In genomic region chr3:160448845-160449659, GRCh38 we compare ENCODE assay signal across 8 cellular contexts. TPM values are rescaled to one million over a fixed set of nuclear protein-coding genes. Genes with fewer than 3 reads are reported as not detected.
DNase-seq lines count a peak whose midpoint lies in the region; ATAC-seq and TF ChIP-seq lines count a peak whose summit lies in the region.

No MANE protein-coding gene starts in this region.

- no peak for TF ChIP-seq CTCF in SK-N-SH (IDR thresholded peaks at IDR 0.05)

- H3K79me2 ChIP-seq in SK-N-SH (ENCODE audit: insufficient read depth), result peaks cover 52% of the 10 kb centered on the region

- H3K9me3 ChIP-seq in BLaER1 treated with 17β-estradiol and CSF1 and Interleukin-3, amounts not matched to agents 10 nM and 100 nM (replicated peaks in 1 of 11), result peaks cover 0 to 19% (median 14%) of the 10 kb centered on the region in 11 experiments; a peak in 15 of 22 replicates
- no peaks in the 10 kb centered on the region for H3K9me3 ChIP-seq in SK-N-SH
- H3K9me3 ChIP-seq in mucosa of stomach (ENCODE audit: control insufficient read depth, low read length), result no peaks in the 10 kb centered on the region

- H3K27me3 ChIP-seq in BLaER1 treated with 17β-estradiol and CSF1 and Interleukin-3, amounts not matched to agents 10 nM and 100 nM, result no peaks in the 10 kb centered on the region
- H3K27me3 ChIP-seq in SK-N-SH (ENCODE audit: insufficient read depth) (no peaks in the 10 kb centered on the region), mucosa of stomach (ENCODE audit: control insufficient read depth, insufficient read depth, low read length) (no peaks in the 10 kb centered on the region)

- H3K9ac ChIP-seq in BLaER1 treated with 17β-estradiol and CSF1 and Interleukin-3, amounts not matched to agents 10 nM and 100 nM, result peak overlapping the region; percentile 69 to 89 (median 82)
- H3K9ac ChIP-seq in SK-N-SH (peak overlapping the region; percentile 88), mucosa of stomach (ENCODE audit: low read length) (peak overlapping the region; percentile 75)

- 2% methylated on average over 18 of the region's 26 CpGs for WGBS in SK-N-SH (ENCODE audit: low lambda C conversion rate)

- peak overlapping the region in 10 of 11 experiments; percentile 54 to 90 (median 82); a peak in 19 of 22 replicates for H3K27ac ChIP-seq in BLaER1 treated with 17β-estradiol and CSF1 and Interleukin-3, amounts not matched to agents 10 nM and 100 nM
- H3K27ac ChIP-seq in SK-N-SH (ENCODE audit: low read depth in 2 of 2, low read length in 1 of 2), result peak overlapping the region; percentile 92 to 96
- peak overlapping the region; percentile 86 for H3K27ac ChIP-seq in epithelial cell of prostate

- no peak for TF ChIP-seq EP300 in SK-N-SH (IDR thresholded peaks at IDR 0.05; ENCODE audit: borderline replicate concordance in 1 of 2, low read depth in 1 of 2, low read length in 1 of 2)

- H4K20me1 ChIP-seq in BLaER1 treated with 17β-estradiol and CSF1 and Interleukin-3, amounts not matched to agents 10 nM and 100 nM, result no peaks in the 10 kb centered on the region; a peak in 1 of 22 replicates
- no peaks in the 10 kb centered on the region for H4K20me1 ChIP-seq in SK-N-SH (ENCODE audit: insufficient read depth)

- peaks cover 0 to 36% (median 23%) of the 10 kb centered on the region in 11 experiments; a peak in 18 of 22 replicates for H3K36me3 ChIP-seq in BLaER1 treated with 17β-estradiol and CSF1 and Interleukin-3, amounts not matched to agents 10 nM and 100 nM
- peaks cover 3 to 10% of the 10 kb centered on the region in 2 experiments for H3K36me3 ChIP-seq in SK-N-SH (replicated peaks in 1 of 2; ENCODE audit: control insufficient read depth in 1 of 2, insufficient read depth in 2 of 2, low read length in 1 of 2)
- H3K36me3 ChIP-seq in mucosa of stomach (ENCODE audit: control insufficient read depth, insufficient read depth, low read length), result no peaks in the 10 kb centered on the region

- peak overlapping the region; percentile 65 to 89 (median 75) for H3K4me3 ChIP-seq in BLaER1 treated with 17β-estradiol and CSF1 and Interleukin-3, amounts not matched to agents 10 nM and 100 nM
- H3K4me3 ChIP-seq in SK-N-SH (ENCODE audit: low read depth in 2 of 2, low read length in 1 of 2) (peak overlapping the region; percentile 71 to 73), mucosa of stomach (ENCODE audit: low read length) (peak overlapping the region; percentile 82)

- no peaks in the 10 kb centered on the region for H3K9me2 ChIP-seq in SK-N-SH

- peak overlapping the region; percentile 56 to 85 (median 74) for H3K4me2 ChIP-seq in BLaER1 treated with 17β-estradiol and CSF1 and Interleukin-3, amounts not matched to agents 10 nM and 100 nM
- peak overlapping the region; percentile 65 for H3K4me2 ChIP-seq in SK-N-SH

- no peak for TF ChIP-seq RAD21 in SK-N-SH (IDR thresholded peaks at IDR 0.05; ENCODE audit: low read length)

- peak overlapping the region; percentile 76 for H2AFZ ChIP-seq in SK-N-SH (ENCODE audit: low read depth)

- CTCF ChIA-PET in SK-N-SH (lab: Yijun Ruan, JAX), result interaction anchor here (0.8 to 1.8 kb wide), 6 partner anchors 9 to 417 kb away, joined by 3 to 7 read pairs (median 4); no protein-coding TSS in a partner anchor

- DNase-seq in SK-N-SH (peak; percentile 37), epithelial cell of prostate (ENCODE audit: low read depth, low spot score) (no peak), cerebellum (ENCODE audit: low spot score) (no peak), occipital lobe (lab: John Stamatoyannopoulos, UW) (no peak)

- H3F3A ChIP-seq in SK-N-SH (replicated peaks; ENCODE audit: insufficient read depth), result peaks cover 33% of the 10 kb centered on the region

- POLR2A ChIA-PET in SK-N-SH (lab: Yijun Ruan, JAX), result interaction anchor here (0.6 to 1.3 kb wide), 5 partner anchors 14 to 309 kb away, joined by 3 read pairs; partner anchors contain the start of gene SMC4

- ATAC-seq in GM19025 (IDR thresholded peaks at IDR 0.05; ENCODE audit: low read depth, unreplicated experiment) (peak; percentile 31), HG03175 (IDR thresholded peaks at IDR 0.05; ENCODE audit: unreplicated experiment) (peak; percentile 37)

- peaks cover 9 to 25% (median 18%) of the 10 kb centered on the region in 10 experiments; a peak in 19 of 20 replicates for H3K4me1 ChIP-seq in BLaER1 treated with 17β-estradiol and CSF1 and Interleukin-3, amounts not matched to agents 10 nM and 100 nM
- H3K4me1 ChIP-seq in SK-N-SH (ENCODE audit: control insufficient read depth in 1 of 2, insufficient read depth in 2 of 2, low read depth in 1 of 2, low read length in 1 of 2), result peaks cover 10 to 19% of the 10 kb centered on the region in 2 experiments
- peaks cover 6% of the 10 kb centered on the region for H3K4me1 ChIP-seq in mucosa of stomach (ENCODE audit: control insufficient read depth, insufficient read depth, low read length)

TF ChIP-seq in SK-N-SH, 30 proteins besides CTCF, POLR2A, EP300 and RAD21:
- TF ChIP-seq RXRA (IDR thresholded peaks at IDR 0.05; ENCODE audit: borderline replicate concordance, low read depth), result no peak
- TF ChIP-seq MXI1 (IDR thresholded peaks at IDR 0.05; ENCODE audit: low read depth, low read length), result no peak
- TF ChIP-seq NRF1 (IDR thresholded peaks at IDR 0.05; ENCODE audit: low read depth, low read length), result no peak
- TF ChIP-seq USF1 (IDR thresholded peaks at IDR 0.05; ENCODE audit: borderline replicate concordance, low read depth), result no peak
- no peak for TF ChIP-seq CHD2 (IDR thresholded peaks at IDR 0.05; ENCODE audit: low read length, partially characterized antibody)
- no peak for TF ChIP-seq MEF2A (IDR thresholded peaks at IDR 0.05; ENCODE audit: borderline replicate concordance, low read depth)
- TF ChIP-seq RCOR1 (IDR thresholded peaks at IDR 0.05; ENCODE audit: low read length), result peak; percentile 6; the same call in 1 of the 2 replicates
- no peak for TF ChIP-seq RFX5 (IDR thresholded peaks at IDR 0.05; ENCODE audit: low read length)
- peak; percentile 81 for TF ChIP-seq YY1 (IDR thresholded peaks at IDR 0.05; ENCODE audit: low read depth)

RNA-seq across cellular contexts. Expression of gene TRIM59, which starts 0.5 kb away (rescaled TPM):
- polyA plus RNA-seq in SK-N-SH (2012; rRNA removed), result 4.1 and 5.3 TPM in 2 replicates
- 5.1 and 6.1 TPM in 2 replicates for polyA plus RNA-seq in SK-N-SH (2012; cell fraction: cytosol; rRNA removed)
- 4.1 and 6.0 TPM in 2 replicates for polyA plus RNA-seq in SK-N-SH (2012; cell fraction: nucleus; rRNA removed)
- total RNA-seq in cerebellum, result 13.2 TPM
- 14.3 TPM for total RNA-seq in occipital lobe

RNA-seq across cellular contexts. Expression of gene SMC4, which starts 49.6 kb away (rescaled TPM):
- polyA plus RNA-seq in SK-N-SH (2012; rRNA removed), result 18.8 and 26.1 TPM in 2 replicates
- polyA plus RNA-seq in SK-N-SH (2012; cell fraction: cytosol; rRNA removed), result 24.9 and 28.6 TPM in 2 replicates
- polyA plus RNA-seq in SK-N-SH (2012; cell fraction: nucleus; rRNA removed), result 30.2 and 48.3 TPM in 2 replicates
- total RNA-seq in cerebellum (69.8 TPM), occipital lobe (52.4 TPM)

RNA-seq across cellular contexts. Expression of gene IFT80, which starts 50.0 kb away (rescaled TPM):
- 10.5 and 17.4 TPM in 2 replicates for polyA plus RNA-seq in SK-N-SH (2012; rRNA removed)
- 15.9 and 19.4 TPM in 2 replicates for polyA plus RNA-seq in SK-N-SH (2012; cell fraction: cytosol; rRNA removed)
- 12.5 and 34.3 TPM in 2 replicates for polyA plus RNA-seq in SK-N-SH (2012; cell fraction: nucleus; rRNA removed)
- 55.4 TPM for total RNA-seq in cerebellum
- 83.8 TPM for total RNA-seq in occipital lobe
